ENCODE assay signal across 9 cellular contexts in the genomic region with DNA sequence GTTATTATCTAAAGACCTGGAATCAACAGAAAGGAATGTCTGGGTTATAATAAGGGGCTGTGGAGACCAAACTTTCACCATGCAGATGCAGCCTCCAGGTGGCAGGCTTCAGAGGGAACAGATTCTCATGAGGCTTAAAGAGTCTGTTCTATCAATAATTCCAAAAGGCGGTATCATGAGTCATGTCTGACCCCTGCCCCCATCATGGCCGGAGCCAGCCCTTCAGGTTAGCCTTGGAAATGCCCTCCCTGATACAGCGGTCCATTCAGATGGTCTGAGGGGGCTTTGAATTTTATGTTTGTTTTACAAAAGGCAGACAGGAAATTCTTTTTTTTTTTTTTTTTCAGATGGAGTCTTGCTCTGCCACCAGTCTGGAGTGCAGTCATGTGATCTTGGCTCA. TPM values are rescaled to one million over a fixed set of nuclear protein-coding genes. Genes with fewer than 3 reads are reported as not detected.
DNase-seq lines count a peak whose midpoint lies in the region; ATAC-seq and TF ChIP-seq lines count a peak whose summit lies in the region.
"Had no signal": no experiment of that assay in that cellular context is flagged by ENCODE, and none has a peak within 500 bp of the region (broad histone marks: within the 10 kb centered on the region; RNA-seq: fewer than 3 reads in every experiment).

No MANE protein-coding gene starts in this region.

- WGBS in psoas muscle, 3 donors: 19 to 32% (median 23%) methylated on average over 3 of the region's 3 CpGs

- H3K4me3 Mint-ChIP-seq in activated CD4-positive, alpha-beta T cell treated with anti-CD3 and anti-CD28 coated beads, Interleukin-2, amount 10 ng/mL, durations not matched to agents 24 days and 14 days: no peak overlapping the region
- H3K4me3 Mint-ChIP-seq: dendritic cell treated with granulocyte-macrophage colony-stimulating factor and Interleukin-4, amounts not matched to agents 40 ng/mL and 50 ng/mL, for 4 days had no signal

- intact Hi-C loops in activated CD4-positive, alpha-beta T cell treated with anti-CD3 and anti-CD28 coated beads, Interleukin-2, amount 10 ng/mL, durations not matched to agents 24 days and 14 days (cut with micrococcal nuclease): loop anchor here (1.0 kb wide), 1 partner anchor 119 kb away; no protein-coding TSS in a partner anchor
- intact Hi-C loops in psoas muscle (cut with DNase I): loop anchor here (2.0 to 10.0 kb wide), 3 partner anchors 117 to 179 kb away; partner anchors contain the start of gene ADPRHL1 (in 1 of the 2)

- H3K9me3 ChIP-seq in psoas muscle: no peaks in the 10 kb centered on the region

- TF ChIP-seq CTCF in 22Rv1 (IDR thresholded peaks at IDR 0.05) (peak; percentile 69), GM06990 (IDR thresholded peaks at IDR 0.05; ENCODE audit: insufficient read depth, low read length, poor library complexity, severe bottlenecking) (peak; percentile 47), fibroblast of the aortic adventitia (IDR thresholded peaks at IDR 0.05; ENCODE audit: insufficient read depth, low read length) (peak; percentile 71), psoas muscle (IDR thresholded peaks at IDR 0.05) (peak; percentile 62)

- no peaks in the 10 kb centered on the region for H3K4me1 ChIP-seq in psoas muscle

- peaks cover 2% of the 10 kb centered on the region for H3K4me1 Mint-ChIP-seq in activated CD4-positive, alpha-beta T cell treated with anti-CD3 and anti-CD28 coated beads, Interleukin-2, amount 10 ng/mL, durations not matched to agents 24 days and 14 days

- H3K4me3 ChIP-seq in GM06990 (replicated peaks; ENCODE audit: low read depth, low read length) (no peak overlapping the region), fibroblast of the aortic adventitia (ENCODE audit: low read depth, low read length) (no peak overlapping the region), psoas muscle (no peak overlapping the region)

- ATAC-seq in psoas muscle (peak; percentile 78 to 93 (median 85)), HG02970 (IDR thresholded peaks at IDR 0.05; ENCODE audit: low FRiP score, unreplicated experiment) (no peak), GM19467 (IDR thresholded peaks at IDR 0.05; ENCODE audit: unreplicated experiment) (no peak)

- H3K36me3 ChIP-seq in GM06990 (ENCODE audit: control insufficient read depth, insufficient read depth, low read length) (no peaks in the 10 kb centered on the region; the same call in 1 of the 2 replicates), psoas muscle (ENCODE audit: insufficient read depth in 1 of 2, low read depth in 1 of 2) (peaks cover 0 to 21% of the 10 kb centered on the region in 2 donors)

- DNase-seq in GM06990 (ENCODE audit: extremely low read depth, insufficient read length) (no peak), NCI-H1092 (lab: John Stamatoyannopoulos, UW) (peak; percentile 17), fibroblast of the aortic adventitia (ENCODE audit: low read depth) (peak; percentile 70), psoas muscle (peak; percentile 41 to 66)
- DNase-seq in activated CD4-positive, alpha-beta T cell treated with anti-CD3 and anti-CD28 coated beads, Interleukin-2, amount 10 ng/mL, durations not matched to agents 24 days and 14 days: peak; percentile 72

- peaks cover 3% of the 10 kb centered on the region for H3K36me3 Mint-ChIP-seq in activated CD4-positive, alpha-beta T cell treated with anti-CD3 and anti-CD28 coated beads, Interleukin-2, amount 10 ng/mL, durations not matched to agents 24 days and 14 days (ENCODE audit: low read depth)

- peaks cover 7% of the 10 kb centered on the region for H3K9me3 Mint-ChIP-seq in activated CD4-positive, alpha-beta T cell treated with anti-CD3 and anti-CD28 coated beads, Interleukin-2, amount 10 ng/mL, durations not matched to agents 24 days and 14 days

- H3K27ac ChIP-seq in 22Rv1 (no peak overlapping the region), psoas muscle (no peak overlapping the region)

- no peaks in the 10 kb centered on the region for H3K27me3 ChIP-seq in GM06990 (replicated peaks; ENCODE audit: control insufficient read depth, insufficient read depth, low read length)
- H3K27me3 ChIP-seq in psoas muscle (ENCODE audit: insufficient read depth in 3 of 3, low read length in 2 of 3): no peaks in the 10 kb centered on the region

- no peaks in the 10 kb centered on the region for H3K27me3 Mint-ChIP-seq in activated CD4-positive, alpha-beta T cell treated with anti-CD3 and anti-CD28 coated beads, Interleukin-2, amount 10 ng/mL, durations not matched to agents 24 days and 14 days

- no peak overlapping the region for H3K27ac Mint-ChIP-seq in activated CD4-positive, alpha-beta T cell treated with anti-CD3 and anti-CD28 coated beads, Interleukin-2, amount 10 ng/mL, durations not matched to agents 24 days and 14 days

RNA-seq across cellular contexts. Expression of gene LAMP1, which starts 21.7 kb away (rescaled TPM):
- total RNA-seq in activated CD4-positive, alpha-beta T cell treated with anti-CD3 and anti-CD28 coated beads, Interleukin-2, amount 10 ng/mL, durations not matched to agents 24 days and 14 days: 55.3 and 57.5 TPM in 2 replicates
- total RNA-seq in fibroblast of the aortic adventitia (ENCODE audit: low replicate concordance) (85.1 and 161 TPM in 2 replicates), psoas muscle (10 to 100 TPM; 53.7 to 71.5 (median 67.8) TPM)
- polyA plus RNA-seq in psoas muscle: 10 to 100 TPM; 35.7 to 67.5 (median 60.1) TPM

Comparison
In these comparisons a context has a peak if more than half of its experiments do, and no peak if none do; other contexts are left out.
1. ATAC-seq: peak in psoas muscle (4 of 4); none in HG02970 (single experiment) and GM19467 (single experiment).
2. Peak in every context shown above with its lines, with median percentiles within 50 percentile points of each other: CTCF ChIP-seq.